In the genomic region with DNA sequence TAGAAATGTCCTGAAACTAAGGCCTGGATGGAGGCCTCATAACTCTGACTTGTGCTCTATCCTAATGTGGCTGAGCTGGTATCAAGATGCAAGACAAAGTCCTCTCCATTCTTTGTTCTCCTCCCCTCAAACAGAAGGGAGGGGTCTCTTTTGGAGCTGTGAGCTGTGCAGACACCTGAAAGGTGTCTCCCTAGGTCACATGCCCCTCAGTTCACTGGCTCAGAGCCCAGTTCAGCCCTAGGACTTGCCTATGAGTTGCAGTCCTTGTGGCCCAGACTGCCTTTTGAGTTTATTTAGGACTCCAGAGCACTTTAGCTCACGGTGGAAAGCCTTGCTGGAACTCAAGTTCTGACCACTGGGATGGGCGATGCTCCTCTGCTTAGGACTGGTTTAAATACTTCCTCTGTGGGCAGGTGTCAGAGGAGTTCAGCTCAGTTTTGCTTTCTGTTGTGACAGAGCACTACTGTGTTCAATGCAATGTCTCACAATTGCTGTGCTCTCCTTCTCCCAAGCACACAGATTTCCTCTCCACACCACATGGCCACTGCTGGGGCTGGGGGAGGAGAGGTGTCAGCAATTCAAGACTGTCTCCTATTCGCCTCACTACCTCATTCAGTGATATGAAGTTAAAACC, we compare ENCODE assay signal across 14 cellular contexts.
DNase-seq lines count a peak whose midpoint lies in the region; ATAC-seq and TF ChIP-seq lines count a peak whose summit lies in the region.
"Had no signal": no experiment of that assay in that cellular context is flagged by ENCODE, and none has a peak within 500 bp of the region (broad histone marks: within the 10 kb centered on the region; RNA-seq: fewer than 3 reads in every experiment).

No MANE protein-coding gene starts in this region.

- no peaks in the 10 kb centered on the region for H4K20me1 ChIP-seq in OCI-LY3 (ENCODE audit: insufficient read depth, low read length)

- no peaks in the 10 kb centered on the region for H3K36me3 Mint-ChIP-seq in activated T-cell treated with anti-CD3 and anti-CD28 coated beads, Interleukin-2, amount 50 U/mL, for 72 hours (ENCODE audit: insufficient read depth in 2 of 2)
- no peaks in the 10 kb centered on the region for H3K36me3 Mint-ChIP-seq in activated CD8-positive, alpha-beta T cell treated with anti-CD3 and anti-CD28 coated beads, Interleukin-2, amount 10 ng/mL, durations not matched to agents 7 days and 5 days (ENCODE audit: low read depth)
- H3K36me3 Mint-ChIP-seq: activated naive CD4-positive, alpha-beta T cell treated with anti-CD3 and anti-CD28 coated beads, Interleukin-2, amount 50 U/mL, for 24 hours; type B pancreatic cell had no signal

- TF ChIP-seq CTCF in OCI-LY3 (IDR thresholded peaks at IDR 0.05; ENCODE audit: low read depth, low read length), result no peak

- H3K4me3 Mint-ChIP-seq in activated T-cell treated with anti-CD3 and anti-CD28 coated beads, Interleukin-2, amount 50 U/mL, for 72 hours, result no peak overlapping the region
- no peak overlapping the region for H3K4me3 Mint-ChIP-seq in activated CD8-positive, alpha-beta T cell treated with anti-CD3 and anti-CD28 coated beads, Interleukin-2, amount 10 ng/mL, durations not matched to agents 7 days and 5 days
- H3K4me3 Mint-ChIP-seq: activated naive CD4-positive, alpha-beta T cell treated with anti-CD3 and anti-CD28 coated beads, Interleukin-2, amount 50 U/mL, for 24 hours; CD4-positive, alpha-beta T cell; type B pancreatic cell had no signal

- no peak overlapping the region for H3K27ac Mint-ChIP-seq in activated T-cell treated with anti-CD3 and anti-CD28 coated beads, Interleukin-2, amount 50 U/mL, for 72 hours
- H3K27ac Mint-ChIP-seq in activated CD8-positive, alpha-beta T cell treated with anti-CD3 and anti-CD28 coated beads, Interleukin-2, amount 10 ng/mL, durations not matched to agents 7 days and 5 days, result no peak overlapping the region
- H3K27ac Mint-ChIP-seq: activated naive CD4-positive, alpha-beta T cell treated with anti-CD3 and anti-CD28 coated beads, Interleukin-2, amount 50 U/mL, for 24 hours; CD4-positive, alpha-beta T cell; type B pancreatic cell had no signal

- peaks cover 12% of the 10 kb centered on the region for H3K4me1 ChIP-seq in OCI-LY3 (ENCODE audit: low read length)

- CTCF ChIA-PET in activated CD8-positive, alpha-beta T cell treated with anti-CD3 and anti-CD28 coated beads, Interleukin-2, amount 10 ng/mL, durations not matched to agents 7 days and 5 days (lab: Charles Lee), result interaction anchor here (0.6 kb wide), 1 partner anchor 277 kb away, joined by 3 read pairs; no protein-coding TSS in a partner anchor

- no peaks in the 10 kb centered on the region for H3K79me2 ChIP-seq in OCI-LY3 (ENCODE audit: low read length)

- no peak overlapping the region for H3K27ac ChIP-seq in OCI-LY3 (ENCODE audit: low read length)

- H3K4me2 ChIP-seq in OCI-LY3 (ENCODE audit: low read length), result peak overlapping the region; percentile 46

- H3K27me3 ChIP-seq in OCI-LY3 (ENCODE audit: low read depth, low read length), result no peaks in the 10 kb centered on the region

- no peaks in the 10 kb centered on the region for H3K9me3 Mint-ChIP-seq in activated T-cell treated with anti-CD3 and anti-CD28 coated beads, Interleukin-2, amount 50 U/mL, for 72 hours
- no peaks in the 10 kb centered on the region for H3K9me3 Mint-ChIP-seq in activated CD8-positive, alpha-beta T cell treated with anti-CD3 and anti-CD28 coated beads, Interleukin-2, amount 10 ng/mL, durations not matched to agents 7 days and 5 days (ENCODE audit: insufficient read depth)
- H3K9me3 Mint-ChIP-seq: activated naive CD4-positive, alpha-beta T cell treated with anti-CD3 and anti-CD28 coated beads, Interleukin-2, amount 50 U/mL, for 24 hours; CD4-positive, alpha-beta T cell; type B pancreatic cell had no signal

- H3K27me3 Mint-ChIP-seq in activated T-cell treated with anti-CD3 and anti-CD28 coated beads, Interleukin-2, amount 50 U/mL, for 72 hours (ENCODE audit: low read depth), result peaks cover 37% of the 10 kb centered on the region
- peaks cover 8% of the 10 kb centered on the region for H3K27me3 Mint-ChIP-seq in activated CD8-positive, alpha-beta T cell treated with anti-CD3 and anti-CD28 coated beads, Interleukin-2, amount 10 ng/mL, durations not matched to agents 7 days and 5 days (ENCODE audit: low read depth)
- H3K27me3 Mint-ChIP-seq: type B pancreatic cell had no signal

- H2AFZ ChIP-seq in OCI-LY3 (ENCODE audit: low read depth, low read length), result peak overlapping the region; percentile 82

- H3K9ac ChIP-seq in OCI-LY3 (ENCODE audit: low read length), result no peak overlapping the region

- no peaks in the 10 kb centered on the region for H3K36me3 ChIP-seq in OCI-LY3 (replicated peaks; ENCODE audit: low read depth, low read length)

- no peak for DNase-seq in stimulated activated CD4-positive, alpha-beta T cell treated with anti-CD3 and anti-CD28 coated beads, Interleukin-15, amount 100 ng/mL, for 24 hours
- no peak for DNase-seq in activated T-cell treated with anti-CD3 and anti-CD28 coated beads, Interleukin-2, amount 50 U/mL, for 72 hours
- DNase-seq in activated CD8-positive, alpha-beta T cell treated with anti-CD3 and anti-CD28 coated beads, Interleukin-2, amount 10 ng/mL, durations not matched to agents 7 days and 5 days, result no peak
- DNase-seq: CD4-positive, alpha-beta T cell; dermis blood vessel endothelial cell; SIG-M5 had no signal

- ATAC-seq in GM18858 (IDR thresholded peaks at IDR 0.05; ENCODE audit: unreplicated experiment) (peak; percentile 94), GM21423 (IDR thresholded peaks at IDR 0.05; ENCODE audit: unreplicated experiment) (peak; percentile 98), HG03039 (IDR thresholded peaks at IDR 0.05; ENCODE audit: unreplicated experiment) (peak; percentile 96)
- ATAC-seq in activated T-cell treated with anti-CD3 and anti-CD28 coated beads, Interleukin-2, amount 50 U/mL, for 72 hours (replicated peaks in 1 of 2), result no peak
- ATAC-seq in activated CD8-positive, alpha-beta T cell treated with anti-CD3 and anti-CD28 coated beads, Interleukin-2, amount 10 ng/mL, durations not matched to agents 7 days and 5 days, result no peak
- ATAC-seq in activated CD4-positive, CD25-positive, alpha-beta regulatory T cell treated with anti-CD3 and anti-CD28 coated beads, Interleukin-2, amount 50 U/mL, for 24 hours, result no peak

- peaks cover 6% of the 10 kb centered on the region for H3K4me1 Mint-ChIP-seq in activated T-cell treated with anti-CD3 and anti-CD28 coated beads, Interleukin-2, amount 50 U/mL, for 72 hours (ENCODE audit: low read depth)
- peaks cover 5% of the 10 kb centered on the region for H3K4me1 Mint-ChIP-seq in activated CD8-positive, alpha-beta T cell treated with anti-CD3 and anti-CD28 coated beads, Interleukin-2, amount 10 ng/mL, durations not matched to agents 7 days and 5 days (ENCODE audit: low read depth)
- H3K4me1 Mint-ChIP-seq: activated naive CD4-positive, alpha-beta T cell treated with anti-CD3 and anti-CD28 coated beads, Interleukin-2, amount 50 U/mL, for 24 hours had no signal

- no peak overlapping the region for H3K4me3 ChIP-seq in OCI-LY3 (ENCODE audit: low read length)
- H3K4me3 ChIP-seq: lung had no signal

- H3K9me3 ChIP-seq in OCI-LY3 (ENCODE audit: insufficient read depth, low read length), result no peaks in the 10 kb centered on the region

- POLR2A ChIA-PET in activated CD8-positive, alpha-beta T cell treated with anti-CD3 and anti-CD28 coated beads, Interleukin-2, amount 10 ng/mL, durations not matched to agents 7 days and 5 days (lab: Charles Lee), result no interaction called here

Comparison
In these comparisons a context has a peak if more than half of its experiments do, and no peak if none do; other contexts are left out.
1. ATAC-seq: peak in GM18858 (single experiment), GM21423 (single experiment) and HG03039 (single experiment); none in activated T-cell treated with anti-CD3 and anti-CD28 coated beads, Interleukin-2, amount 50 U/mL, for 72 hours (0 of 2), activated CD8-positive, alpha-beta T cell treated with anti-CD3 and anti-CD28 coated beads, Interleukin-2, amount 10 ng/mL, durations not matched to agents 7 days and 5 days (single experiment) and activated CD4-positive, CD25-positive, alpha-beta regulatory T cell treated with anti-CD3 and anti-CD28 coated beads, Interleukin-2, amount 50 U/mL, for 24 hours (0 of 2).